Comparison of ENCODE assay signal across 8 cellular contexts in genomic region chr15:60397772-60398445, GRCh38. TPM values are rescaled to one million over a fixed set of nuclear protein-coding genes. Genes with fewer than 3 reads are reported as not detected.
DNase-seq lines count a peak whose midpoint lies in the region; ATAC-seq, FAIRE-seq and TF ChIP-seq lines count a peak whose summit lies in the region.

TSS of gene ANXA2 (minus strand) at chr15:60397986. CDS start at chr15:60386075, 11,911 bp downstream.

- peak within 1 kb of the TSS; percentile 93 for H3K4me3 Mint-ChIP-seq in T-helper 2 cell treated with Interferon-gamma antibody and Interleukin-4, amounts not matched to agents 5 μg/mL and 100 μg/mL, for 36 hours
- peak within 1 kb of the TSS; percentile 96 for H3K4me3 Mint-ChIP-seq in astrocyte (ENCODE audit: unreplicated experiment)

- peaks cover 44% of the 10 kb centered on the region for H4K20me1 ChIP-seq in astrocyte (ENCODE audit: insufficient read depth, low read length)

- H3K79me2 ChIP-seq in astrocyte (ENCODE audit: insufficient read depth, low read length) = peaks cover 48% of the 10 kb centered on the region

- H3K27ac Mint-ChIP-seq in T-helper 2 cell treated with Interferon-gamma antibody and Interleukin-4, amounts not matched to agents 5 μg/mL and 100 μg/mL, for 36 hours = peak within 1 kb of the TSS; percentile 98
- H3K27ac Mint-ChIP-seq in astrocyte (ENCODE audit: unreplicated experiment) = peak within 1 kb of the TSS; percentile 98

- DNase-seq in Daoy (ENCODE audit: low read depth) = peak; percentile 95
- DNase-seq in HTR-8/SVneo (ENCODE audit: insufficient read length, low spot score) = peak; percentile 80
- peak; percentile 82 for DNase-seq in T-helper 2 cell treated with Interferon-gamma antibody and Interleukin-4, amounts not matched to agents 5 μg/mL and 100 μg/mL, for 36 hours (ENCODE audit: low spot score)
- peak; percentile 76 for DNase-seq in astrocyte (ENCODE audit: low read depth)
- peak; percentile 89 for DNase-seq in hepatic stellate cell (ENCODE audit: low spot score)
- no peak for DNase-seq in DMS153 treated with DMSO at 0.1 percent for 48 hours (lab: John Stamatoyannopoulos, UW; ENCODE audit: unreplicated experiment)

- peak within 1 kb of the TSS; percentile 91 for H3K4me2 ChIP-seq in astrocyte (ENCODE audit: low read length)

- TF ChIP-seq CTCF in astrocyte (IDR thresholded peaks at IDR 0.05; ENCODE audit: insufficient read depth, low read depth, low read length) = no peak

- no peaks in the 10 kb centered on the region for H3K9me3 Mint-ChIP-seq in T-helper 2 cell treated with Interferon-gamma antibody and Interleukin-4, amounts not matched to agents 5 μg/mL and 100 μg/mL, for 36 hours
- no peaks in the 10 kb centered on the region for H3K9me3 Mint-ChIP-seq in astrocyte (ENCODE audit: unreplicated experiment)

- peaks cover 42% of the 10 kb centered on the region for H3K36me3 Mint-ChIP-seq in T-helper 2 cell treated with Interferon-gamma antibody and Interleukin-4, amounts not matched to agents 5 μg/mL and 100 μg/mL, for 36 hours (ENCODE audit: low read depth)
- H3K36me3 Mint-ChIP-seq in astrocyte (ENCODE audit: low read depth, unreplicated experiment) = peaks cover 20% of the 10 kb centered on the region

- H3K27me3 ChIP-seq in astrocyte (ENCODE audit: insufficient read depth, low read length) = no peaks in the 10 kb centered on the region

- no peaks in the 10 kb centered on the region for H3K9me3 ChIP-seq in astrocyte (ENCODE audit: insufficient read depth, low read depth, low read length)

- peaks cover 3% of the 10 kb centered on the region for H3K27me3 Mint-ChIP-seq in T-helper 2 cell treated with Interferon-gamma antibody and Interleukin-4, amounts not matched to agents 5 μg/mL and 100 μg/mL, for 36 hours (ENCODE audit: low read depth)
- H3K27me3 Mint-ChIP-seq in astrocyte (ENCODE audit: low read depth, unreplicated experiment) = no peaks in the 10 kb centered on the region

- ATAC-seq in GM21390 (IDR thresholded peaks at IDR 0.05; ENCODE audit: unreplicated experiment) = peak; percentile 73

- peak within 1 kb of the TSS; percentile 99 for H3K9ac ChIP-seq in astrocyte (ENCODE audit: low read length)

- peaks cover 71% of the 10 kb centered on the region for H3K4me1 ChIP-seq in astrocyte (ENCODE audit: insufficient read depth, low read length)

- peak within 1 kb of the TSS; percentile 97 for H3K4me3 ChIP-seq in astrocyte (ENCODE audit: insufficient read depth, low read depth, low read length)
- peak within 1 kb of the TSS; percentile 68 to 96 (median 82) for H3K4me3 ChIP-seq in skin epidermis

- H3K27ac ChIP-seq in astrocyte (ENCODE audit: low read depth, low read length) = peak within 1 kb of the TSS; percentile 98
- peak within 1 kb of the TSS; percentile 91 to 100 (median 99) for H3K27ac ChIP-seq in skin epidermis

- H3K4me1 Mint-ChIP-seq in T-helper 2 cell treated with Interferon-gamma antibody and Interleukin-4, amounts not matched to agents 5 μg/mL and 100 μg/mL, for 36 hours (ENCODE audit: low read depth) = peaks cover 56% of the 10 kb centered on the region
- peaks cover 57% of the 10 kb centered on the region for H3K4me1 Mint-ChIP-seq in astrocyte (ENCODE audit: low read depth, unreplicated experiment)

- FAIRE-seq in HTR-8/SVneo (lab: Jason Lieb, UNC) = no peak
- no peak for FAIRE-seq in astrocyte (lab: Jason Lieb, UNC)

- peaks cover 26% of the 10 kb centered on the region for H3K36me3 ChIP-seq in astrocyte (ENCODE audit: insufficient read depth, low read length)

- H2AFZ ChIP-seq in astrocyte (ENCODE audit: low read depth, low read length) = no peak within 1 kb of the TSS

RNA-seq across cellular contexts. Expression of gene ANXA2, which starts in this region (rescaled TPM):
- total RNA-seq in Daoy (2014; rRNA removed; shearing (Covaris generic)) = 2,152 and 2,505 TPM in 2 replicates
- 2,269 and 2,599 TPM in 2 replicates for total RNA-seq in astrocyte
